In the genomic region with DNA sequence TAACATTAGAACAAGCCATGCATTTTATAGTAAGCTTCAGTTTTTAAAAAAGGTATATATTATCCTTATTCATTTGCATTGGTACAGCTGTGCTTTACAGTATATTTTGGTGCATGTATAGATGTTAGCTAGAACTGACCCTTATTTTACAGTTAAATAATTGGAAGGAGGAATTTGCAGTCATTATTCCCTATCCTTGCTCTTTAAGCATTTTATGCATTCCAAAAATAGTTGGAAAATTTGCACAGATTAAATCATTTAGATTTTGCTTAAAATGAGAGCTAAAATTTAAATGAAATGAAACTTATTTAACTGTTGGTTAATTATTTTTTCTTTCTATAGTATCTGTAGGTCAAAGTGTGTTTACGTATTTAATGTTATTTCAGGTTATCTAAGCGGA, we compare ENCODE assay signal across 1 cellular context.
TF ChIP-seq lines count a peak whose summit lies in the region.

No MANE protein-coding gene starts in this region.

TF ChIP-seq in liver, 16 proteins besides CTCF, POLR2A, EP300 and RAD21 (continued from another document):
- no peak for TF ChIP-seq ZBTB33 (IDR thresholded peaks at IDR 0.05)
